ENCODE assay signal across 8 cellular contexts in genomic region chr9:105245720-105246161, GRCh38. TPM values are rescaled to one million over a fixed set of nuclear protein-coding genes. Genes with fewer than 3 reads are reported as not detected.
DNase-seq lines count a peak whose midpoint lies in the region; ATAC-seq, FAIRE-seq and TF ChIP-seq lines count a peak whose summit lies in the region.

No MANE protein-coding gene starts in this region.

- H3K9me3 Mint-ChIP-seq in CD4-positive, CD25-positive, alpha-beta regulatory T cell: peaks cover 0 to 2% (median 0%) of the 10 kb centered on the region in 7 donors
- no peaks in the 10 kb centered on the region for H3K9me3 Mint-ChIP-seq in effector memory CD8-positive, alpha-beta T cell

- H3K27me3 ChIP-seq in CD4-positive, CD25-positive, alpha-beta regulatory T cell (ENCODE audit: control insufficient read depth, insufficient read depth, low read length): peaks cover 7% of the 10 kb centered on the region
- H3K27me3 ChIP-seq in MG63 (no peaks in the 10 kb centered on the region), neural cell (ENCODE audit: insufficient read depth, low read depth, low read length) (peaks cover 10% of the 10 kb centered on the region)

- H3K79me2 ChIP-seq in neural cell (replicated peaks; ENCODE audit: insufficient read depth, low read length): peaks cover 3% of the 10 kb centered on the region

- no peak for FAIRE-seq in HTR-8/SVneo (lab: Jason Lieb, UNC)

- H3K4me3 Mint-ChIP-seq in CD4-positive, CD25-positive, alpha-beta regulatory T cell: peak overlapping the region; percentile 80 to 93 (median 90)
- H3K4me3 Mint-ChIP-seq in effector memory CD8-positive, alpha-beta T cell: peak overlapping the region; percentile 92 to 95

- peak overlapping the region; percentile 66 for H3K27ac ChIP-seq in CD4-positive, CD25-positive, alpha-beta regulatory T cell (ENCODE audit: insufficient read depth, low read length, poor library complexity, severe bottlenecking)
- H3K27ac ChIP-seq in neural cell (ENCODE audit: low read length): no peak overlapping the region

- ATAC-seq in CD4-positive, CD25-positive, alpha-beta regulatory T cell (ENCODE audit: low read depth in 2 of 2): no peak
- no peak for ATAC-seq in effector memory CD8-positive, alpha-beta T cell (replicated peaks)
- ATAC-seq in HG02840 (IDR thresholded peaks at IDR 0.05; ENCODE audit: low FRiP score, unreplicated experiment) (no peak), HG03342 (IDR thresholded peaks at IDR 0.05; ENCODE audit: unreplicated experiment) (no peak)

- DNase-seq in CD4-positive, CD25-positive, alpha-beta regulatory T cell: no peak
- DNase-seq in MG63: no peak
- DNase-seq in effector memory CD8-positive, alpha-beta T cell: no peak
- DNase-seq in HTR-8/SVneo (ENCODE audit: insufficient read length, low spot score): no peak
- DNase-seq in COLO829 (ENCODE audit: low spot score): no peak

- peak overlapping the region; percentile 1 for H2AFZ ChIP-seq in neural cell (ENCODE audit: low read depth, low read length)

- no peaks in the 10 kb centered on the region for H3K9me3 ChIP-seq in CD4-positive, CD25-positive, alpha-beta regulatory T cell (ENCODE audit: control insufficient read depth in 2 of 2, low read length in 2 of 2)
- no peaks in the 10 kb centered on the region for H3K9me3 ChIP-seq in MG63
- H3K9me3 ChIP-seq in neural cell (ENCODE audit: low read length): no peaks in the 10 kb centered on the region

- H3K4me3 ChIP-seq in CD4-positive, CD25-positive, alpha-beta regulatory T cell (ENCODE audit: low read depth, low read length): peak overlapping the region; percentile 57
- H3K4me3 ChIP-seq in MG63 (peak overlapping the region; percentile 59), neural cell (ENCODE audit: low read length) (peak overlapping the region; percentile 92)

- H3K27ac Mint-ChIP-seq in CD4-positive, CD25-positive, alpha-beta regulatory T cell: peak overlapping the region in 2 of 3 donors; percentile 65 to 91
- peak overlapping the region; percentile 59 to 93 for H3K27ac Mint-ChIP-seq in effector memory CD8-positive, alpha-beta T cell

- peaks cover 36% of the 10 kb centered on the region for H3K27me3 Mint-ChIP-seq in CD4-positive, CD25-positive, alpha-beta regulatory T cell
- H3K27me3 Mint-ChIP-seq in effector memory CD8-positive, alpha-beta T cell: peaks cover 15 to 17% of the 10 kb centered on the region in 2 donors

- no peaks in the 10 kb centered on the region for H3F3A ChIP-seq in neural cell (ENCODE audit: insufficient read depth, low read length, poor library complexity, severe bottlenecking)

- H4K20me1 ChIP-seq in neural cell (ENCODE audit: insufficient read depth): no peaks in the 10 kb centered on the region

- peaks cover 23% of the 10 kb centered on the region for H3K4me1 ChIP-seq in CD4-positive, CD25-positive, alpha-beta regulatory T cell (ENCODE audit: control insufficient read depth, insufficient read depth, low read length, poor library complexity, severe bottlenecking)

- no peak for TF ChIP-seq CTCF in neural cell (IDR thresholded peaks at IDR 0.05; ENCODE audit: poor library complexity, severe bottlenecking)

- no peaks in the 10 kb centered on the region for H3K9me2 ChIP-seq in neural cell (ENCODE audit: insufficient read depth, low read length)

- H3K4me1 Mint-ChIP-seq in CD4-positive, CD25-positive, alpha-beta regulatory T cell: peaks cover 4 to 34% (median 17%) of the 10 kb centered on the region in 4 donors
- peaks cover 11 to 13% of the 10 kb centered on the region in 2 donors for H3K4me1 Mint-ChIP-seq in effector memory CD8-positive, alpha-beta T cell (ENCODE audit: low read depth in 2 of 2)

- peak overlapping the region; percentile 76 for H3K4me2 ChIP-seq in neural cell (ENCODE audit: low read length)

- H3K36me3 ChIP-seq in CD4-positive, CD25-positive, alpha-beta regulatory T cell (ENCODE audit: control insufficient read depth, insufficient read depth, low read length): no peaks in the 10 kb centered on the region
- H3K36me3 ChIP-seq in MG63 (no peaks in the 10 kb centered on the region), neural cell (ENCODE audit: insufficient read depth, low read length) (no peaks in the 10 kb centered on the region)

- no peak for TF ChIP-seq EP300 in neural cell (conservative IDR thresholded peaks at IDR 0.05; ENCODE audit: poor library complexity, severe bottlenecking)

- no peaks in the 10 kb centered on the region for H3K36me3 Mint-ChIP-seq in CD4-positive, CD25-positive, alpha-beta regulatory T cell
- H3K36me3 Mint-ChIP-seq in effector memory CD8-positive, alpha-beta T cell (ENCODE audit: insufficient read depth): peaks cover 9% of the 10 kb centered on the region

- peak overlapping the region; percentile 74 for H3K9ac ChIP-seq in neural cell (ENCODE audit: low read length)

- no peak for TF ChIP-seq RAD21 in neural cell (conservative IDR thresholded peaks at IDR 0.05)

TF ChIP-seq in neural cell, 6 proteins besides CTCF, POLR2A, EP300 and RAD21:
- TF ChIP-seq TAF1 (IDR thresholded peaks at IDR 0.05; ENCODE audit: low read depth) (no peak), EZH2 (IDR thresholded peaks at IDR 0.05; ENCODE audit: borderline replicate concordance, insufficient read depth, low read length, poor library complexity, severe bottlenecking) (no peak), MXI1 (conservative IDR thresholded peaks at IDR 0.05; ENCODE audit: poor library complexity, severe bottlenecking) (no peak), POLR2AphosphoS5 (IDR thresholded peaks at IDR 0.05) (no peak), SMC3 (conservative IDR thresholded peaks at IDR 0.05; ENCODE audit: poor library complexity) (no peak), REST (IDR thresholded peaks at IDR 0.05; ENCODE audit: borderline replicate concordance) (no peak)
TF ChIP-seq in neural cell: peak in this region for 0.

RNA-seq across cellular contexts. Expression of gene SLC44A1, which starts 1.3 kb away (rescaled TPM):
- 5.8 TPM for total RNA-seq in CD4-positive, CD25-positive, alpha-beta regulatory T cell
- 10 to 100 TPM; 12.4 to 19.8 (median 14.7) TPM for polyA plus RNA-seq in CD4-positive, CD25-positive, alpha-beta regulatory T cell
- total RNA-seq in MG63 (2014; rRNA removed; shearing (Covaris generic); ENCODE audit: low replicate concordance): 13.3 and 26.6 TPM in 2 replicates
- polyA plus RNA-seq in neural cell: 3.9 TPM in 2 replicates
- polyA minus RNA-seq in neural cell: 10.2 and 10.7 TPM in 2 replicates
